In genomic region chr1:33350611-33351280, GRCh38 we compare ENCODE assay signal across 9 cellular contexts. TPM values are rescaled to one million over a fixed set of nuclear protein-coding genes. Genes with fewer than 3 reads are reported as not detected.
DNase-seq lines count a peak whose midpoint lies in the region; ATAC-seq and TF ChIP-seq lines count a peak whose summit lies in the region.
"Had no signal": no experiment of that assay in that cellular context is flagged by ENCODE, and none has a peak within 500 bp of the region (broad histone marks: within the 10 kb centered on the region; RNA-seq: fewer than 3 reads in every experiment).

No MANE protein-coding gene starts in this region.

- H3K9me3 Mint-ChIP-seq in CD4-positive, alpha-beta T cell: no peaks in the 10 kb centered on the region
- H3K9me3 Mint-ChIP-seq in neural progenitor cell: no peaks in the 10 kb centered on the region

- ATAC-seq in CD4-positive, alpha-beta T cell (ENCODE audit: poor library complexity): no peak
- ATAC-seq in HG02610 (IDR thresholded peaks at IDR 0.05; ENCODE audit: unreplicated experiment): no peak
- ATAC-seq in GM19395 (IDR thresholded peaks at IDR 0.05; ENCODE audit: unreplicated experiment): no peak
- ATAC-seq in HG03354 (IDR thresholded peaks at IDR 0.05; ENCODE audit: poor library complexity, severe bottlenecking, unreplicated experiment): no peak

- CTCF ChIA-PET in CD4-positive, alpha-beta T cell (lab: Charles Lee): interaction anchor here (0.9 kb wide), 1 partner anchor 224 kb away, joined by 3 read pairs; no protein-coding TSS in a partner anchor

- no peaks in the 10 kb centered on the region for H3K27me3 Mint-ChIP-seq in CD4-positive, alpha-beta T cell
- peaks cover 2% of the 10 kb centered on the region for H3K27me3 Mint-ChIP-seq in neural progenitor cell (ENCODE audit: insufficient read depth, low read depth)

- no peak for TF ChIP-seq CTCF in CD4-positive, alpha-beta T cell (IDR thresholded peaks at IDR 0.05)
- TF ChIP-seq CTCF in Loucy (conservative IDR thresholded peaks at IDR 0.05; ENCODE audit: low read length) (no peak), dorsolateral prefrontal cortex (IDR thresholded peaks at IDR 0.05 in 54 of 56, conservative IDR thresholded peaks at IDR 0.05 in 2 of 56; ENCODE audit: low read depth in 1 of 56, partially characterized antibody in 56 of 56) (no peak), neural progenitor cell (IDR thresholded peaks at IDR 0.05) (no peak)

- H3K9me3 ChIP-seq in CD4-positive, alpha-beta T cell (ENCODE audit: control insufficient read depth, low read length): no peaks in the 10 kb centered on the region
- H3K9me3 ChIP-seq in Loucy (ENCODE audit: insufficient read depth, low read depth, low read length) (no peaks in the 10 kb centered on the region), neural progenitor cell (ENCODE audit: low read depth) (no peaks in the 10 kb centered on the region)

- H4K20me1 ChIP-seq in Loucy (ENCODE audit: insufficient read depth, low read length, poor library complexity, severe bottlenecking) (peaks cover 33% of the 10 kb centered on the region), neural progenitor cell (ENCODE audit: low read depth) (peaks cover 36% of the 10 kb centered on the region)

- peak overlapping the region; percentile 87 for H3K4me3 Mint-ChIP-seq in CD4-positive, alpha-beta T cell
- peak overlapping the region; percentile 88 for H3K4me3 Mint-ChIP-seq in neural progenitor cell

- H3K4me3 ChIP-seq in Loucy (ENCODE audit: low read length, poor library complexity, severe bottlenecking): peak overlapping the region; percentile 99
- H3K4me3 ChIP-seq in dorsolateral prefrontal cortex: peak overlapping the region; percentile 41 to 94 (median 74)
- peak overlapping the region; percentile 52 for H3K4me3 ChIP-seq in neural progenitor cell

- H3K4me1 ChIP-seq in Loucy (ENCODE audit: insufficient read depth, low read length, poor library complexity, severe bottlenecking) (peaks cover 44% of the 10 kb centered on the region), neural progenitor cell (peaks cover 40% of the 10 kb centered on the region)

- H3K27ac ChIP-seq in CD4-positive, alpha-beta T cell (ENCODE audit: low read depth, low read length): no peak overlapping the region
- peak overlapping the region; percentile 59 to 99 (median 92) for H3K27ac ChIP-seq in dorsolateral prefrontal cortex
- H3K27ac ChIP-seq in neural progenitor cell: no peak overlapping the region

- H3K9ac ChIP-seq in Loucy (ENCODE audit: low read depth, low read length, poor library complexity, severe bottlenecking) (peak overlapping the region; percentile 99), neural progenitor cell (no peak overlapping the region)

- intact Hi-C loops in CD4-positive, alpha-beta T cell (cut with DNase I, micrococcal nuclease): loop anchor here in 1 of 2 experiments (2.0 to 5.0 kb wide), 4 partner anchors 122 to 533 kb away; partner anchors contain the start of genes AZIN2, S100PBP, YARS1 and ZSCAN20
- intact Hi-C loops in dorsolateral prefrontal cortex (cut with DNase I): loop anchor here in 1 of 2 donors (2.0 kb wide), 1 partner anchor 14 kb away; no protein-coding TSS in a partner anchor

- H3K36me3 ChIP-seq in Loucy (ENCODE audit: insufficient read depth, low read length) (no peaks in the 10 kb centered on the region), neural progenitor cell (no peaks in the 10 kb centered on the region)

- peak overlapping the region; percentile 84 for H3K27ac Mint-ChIP-seq in CD4-positive, alpha-beta T cell
- peak overlapping the region; percentile 97 for H3K27ac Mint-ChIP-seq in neural progenitor cell

- no peak for DNase-seq in CD4-positive, alpha-beta T cell
- DNase-seq in dorsolateral prefrontal cortex: no peak
- DNase-seq in neural progenitor cell (ENCODE audit: low spot score): no peak
- DNase-seq in NCI-H1694 (lab: John Stamatoyannopoulos, UW): no peak

- H3K9me2 ChIP-seq in Loucy (replicated peaks; ENCODE audit: low read depth, low read length): no peaks in the 10 kb centered on the region

- H3K79me2 ChIP-seq in Loucy (ENCODE audit: insufficient read depth, low read length): peaks cover 58% of the 10 kb centered on the region
- peaks cover 37% of the 10 kb centered on the region for H3K79me2 ChIP-seq in neural progenitor cell (ENCODE audit: low read depth)

- H3K36me3 Mint-ChIP-seq in CD4-positive, alpha-beta T cell (ENCODE audit: low read depth): peaks cover 18% of the 10 kb centered on the region
- H3K36me3 Mint-ChIP-seq in neural progenitor cell: peaks cover 26% of the 10 kb centered on the region

- peak overlapping the region; percentile 99 for H2AFZ ChIP-seq in Loucy (ENCODE audit: low read length)
- H2AFZ ChIP-seq in neural progenitor cell (replicated peaks): peak overlapping the region; percentile 13

- peaks cover 39% of the 10 kb centered on the region for H3K4me1 Mint-ChIP-seq in CD4-positive, alpha-beta T cell (ENCODE audit: low read depth)
- peaks cover 71% of the 10 kb centered on the region for H3K4me1 Mint-ChIP-seq in neural progenitor cell

- H3K4me2 ChIP-seq in Loucy (ENCODE audit: low read depth, low read length, poor library complexity, severe bottlenecking) (peak overlapping the region; percentile 100), neural progenitor cell (peak overlapping the region; percentile 82)

- no peaks in the 10 kb centered on the region for H3F3A ChIP-seq in Loucy (ENCODE audit: low read depth)
- peaks cover 24% of the 10 kb centered on the region for H3F3A ChIP-seq in neural progenitor cell (ENCODE audit: low read depth)

- POLR2A ChIA-PET in CD4-positive, alpha-beta T cell (lab: Charles Lee): interaction anchor here (1.0 to 4.1 kb wide), 5 partner anchors 39 to 223 kb away, joined by 3 to 11 read pairs (median 9); partner anchors contain the start of gene TRIM62

- H3K27me3 ChIP-seq in CD4-positive, alpha-beta T cell (ENCODE audit: control insufficient read depth, insufficient read depth, low read length): no peaks in the 10 kb centered on the region
- H3K27me3 ChIP-seq in Loucy (ENCODE audit: insufficient read depth, low read length, poor library complexity, severe bottlenecking) (no peaks in the 10 kb centered on the region), dorsolateral prefrontal cortex (no peaks in the 10 kb centered on the region), neural progenitor cell (peaks cover 28% of the 10 kb centered on the region)

RNA-seq across cellular contexts. Expression of gene A3GALT2, which starts 29.8 kb away (rescaled TPM):
- total RNA-seq in CD4-positive, alpha-beta T cell: not detected
- total RNA-seq in dorsolateral prefrontal cortex: under 1 TPM in 10 of 120 experiments, not detected in 110; 0.35 to 0.76 (median 0.60) TPM
- total RNA-seq in neural progenitor cell (ENCODE audit: low replicate concordance): not detected in 2 replicates
- total RNA-seq: dermis microvascular lymphatic vessel endothelial cell had no signal

Comparison
In these comparisons a context has a peak if more than half of its experiments do, and no peak if none do; other contexts are left out.
1. H3K27ac ChIP-seq: peak in dorsolateral prefrontal cortex (59 of 59); none in CD4-positive, alpha-beta T cell (single experiment) and neural progenitor cell (single experiment).
2. Peak in every context shown above with its lines, with median percentiles within 50 percentile points of each other: H3K4me3 ChIP-seq.